1 cellular context compared by ENCODE assay signal in the genomic region with DNA sequence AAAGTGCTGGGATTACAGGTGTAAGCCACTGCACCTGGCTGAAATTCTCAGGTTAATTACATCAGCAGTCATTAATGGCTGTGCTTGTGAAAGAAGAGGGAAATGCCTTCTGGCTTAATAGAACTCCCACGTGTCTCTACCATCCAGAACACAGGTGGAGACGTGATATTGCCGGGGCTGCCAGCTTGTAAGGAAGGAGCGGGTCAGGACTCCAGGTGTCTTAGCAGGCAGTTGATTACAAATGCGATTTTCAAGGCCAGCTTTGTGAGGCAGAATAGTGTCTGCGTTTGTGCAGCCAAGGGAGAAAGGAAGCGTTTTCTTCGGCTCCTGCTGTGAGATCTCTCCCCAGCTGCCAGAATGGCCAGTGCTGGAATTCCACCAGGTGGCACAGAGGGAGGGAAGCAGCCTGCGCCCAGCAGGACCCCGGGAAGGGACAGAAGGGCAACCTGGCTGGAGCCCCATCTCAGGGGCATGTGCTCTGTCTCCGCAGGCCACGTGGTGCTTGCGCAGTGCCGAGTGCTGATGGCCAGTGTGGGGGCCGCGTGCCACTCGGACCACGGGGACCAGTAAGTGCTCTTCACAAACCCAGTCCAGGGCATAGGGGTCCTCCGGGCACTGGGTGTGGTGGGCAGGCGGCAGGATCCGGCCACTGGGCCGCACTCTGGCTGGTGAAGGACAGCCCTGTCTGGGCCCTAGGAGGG.
A peak's percentile ranks its signal among the peaks of the same experiment; 100 is the strongest.
TF ChIP-seq lines count a peak whose summit lies in the region.

No MANE protein-coding gene starts in this region.

TF ChIP-seq in HepG2, 621 proteins besides CTCF, POLR2A, EP300 and RAD21:
- TF ChIP-seq AGO2 (optimal IDR thresholded peaks at IDR 0.05; ENCODE audit: low read depth, low read length) = peak; percentile 10
- TF ChIP-seq POLR2AphosphoS2 (IDR thresholded peaks at IDR 0.05; ENCODE audit: low read depth, low read length) = no peak
